In genomic region chr12:45518516-45519235, GRCh38 we compare ENCODE assay signal across 1 cellular context.
TF ChIP-seq lines count a peak whose summit lies in the region.

No MANE protein-coding gene starts in this region.

TF ChIP-seq in H1, 55 proteins besides CTCF, POLR2A, EP300 and RAD21 (continued from another document):
- TF ChIP-seq CHD7 (IDR thresholded peaks at IDR 0.05; ENCODE audit: insufficient replicate concordance, low read length), result no peak
- TF ChIP-seq CREB1 (IDR thresholded peaks at IDR 0.05), result no peak
- no peak for TF ChIP-seq KDM1A (IDR thresholded peaks at IDR 0.05; ENCODE audit: borderline replicate concordance, low read length)
